18 cellular contexts compared by ENCODE assay signal in the genomic region with DNA sequence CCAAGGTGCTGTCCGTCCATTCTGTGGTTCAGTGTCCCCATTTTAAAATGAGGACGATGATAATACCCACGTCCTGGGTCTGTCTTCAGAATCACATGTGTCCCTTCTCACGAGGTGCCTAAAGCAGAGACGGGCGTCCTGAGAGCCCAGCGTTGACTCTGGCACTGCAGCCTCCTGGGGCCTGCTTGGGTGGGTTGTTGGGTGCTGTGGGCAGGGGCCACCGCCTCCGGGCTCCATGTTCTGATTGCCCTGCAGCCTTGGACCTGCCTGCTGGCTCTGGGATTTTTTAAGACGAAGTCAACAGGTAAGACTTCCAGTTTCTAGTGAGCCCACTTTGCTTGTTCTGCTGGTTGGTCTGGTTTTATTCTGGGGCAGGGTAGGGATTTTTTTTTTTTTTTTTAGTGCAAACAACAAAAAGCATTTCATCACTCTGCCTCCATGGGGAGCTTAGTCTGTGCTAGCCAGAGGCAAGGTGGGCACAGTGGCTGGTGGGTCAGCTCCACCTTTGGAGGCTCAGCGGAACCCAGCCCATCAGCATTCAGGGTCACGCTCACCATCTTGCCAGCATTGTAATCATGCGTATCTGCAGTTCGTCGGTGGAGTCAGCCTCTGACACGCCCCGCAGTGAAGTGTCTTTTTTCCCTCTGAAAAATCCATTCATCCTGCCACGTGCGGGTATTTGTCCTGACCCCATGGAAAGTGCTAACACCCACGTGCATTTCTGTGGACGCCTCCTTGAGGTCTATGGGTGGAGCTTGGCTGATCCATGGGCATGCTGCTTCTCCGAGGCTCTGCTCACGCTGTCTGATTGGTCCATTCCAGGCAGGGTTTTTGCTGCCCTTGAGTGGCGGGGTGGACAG. TPM values are rescaled to one million over a fixed set of nuclear protein-coding genes. Genes with fewer than 3 reads are reported as not detected.
DNase-seq lines count a peak whose midpoint lies in the region; ATAC-seq, FAIRE-seq and TF ChIP-seq lines count a peak whose summit lies in the region.
"Had no signal": no experiment of that assay in that cellular context is flagged by ENCODE, and none has a peak within 500 bp of the region (broad histone marks: within the 10 kb centered on the region; RNA-seq: fewer than 3 reads in every experiment).

No MANE protein-coding gene starts in this region.

- peak; percentile 6 for DNase-seq in natural killer cell treated with Interleukin-12 subunit alpha and Interleukin-12 subunit beta and Interleukin-15 and Interleukin-18, amount 100 ng/mL, for 72 hours (ENCODE audit: low spot score)
- DNase-seq in natural killer cell (no peak), bronchial epithelial cell (ENCODE audit: low read depth) (peak; percentile 7), mucosa of gallbladder (ENCODE audit: low spot score) (peak; percentile 40), NCI-H187 treated with DMSO at 0.1 percent for 48 hours (lab: John Stamatoyannopoulos, UW) (no peak)
- DNase-seq: CD4-positive, CD25-positive, alpha-beta regulatory T cell; DMS79 treated with DMSO at 0.1 percent for 48 hours; GDM1; KG1; NCI-H1105; NCI-H1694 treated with DMSO at 0.1 percent for 48 hours had no signal

- no peak overlapping the region for H3K4me3 ChIP-seq in bronchial epithelial cell (ENCODE audit: low read depth, low read length)

- H3K9me3 Mint-ChIP-seq in natural killer cell treated with Interleukin-12 subunit alpha and Interleukin-12 subunit beta and Interleukin-15 and Interleukin-18, amount 100 ng/mL, for 72 hours, result no peaks in the 10 kb centered on the region
- H3K9me3 Mint-ChIP-seq in natural killer cell, result no peaks in the 10 kb centered on the region
- H3K9me3 Mint-ChIP-seq: CD4-positive, CD25-positive, alpha-beta regulatory T cell had no signal

- no peak for TF ChIP-seq CTCF in natural killer cell (IDR thresholded peaks at IDR 0.05)
- TF ChIP-seq CTCF in bronchial epithelial cell (IDR thresholded peaks at IDR 0.05; ENCODE audit: insufficient read depth, low read length, severe bottlenecking), result no peak

- H3K27ac Mint-ChIP-seq in natural killer cell treated with Interleukin-12 subunit alpha and Interleukin-12 subunit beta and Interleukin-15 and Interleukin-18, amount 100 ng/mL, for 72 hours, result no peak overlapping the region
- H3K27ac Mint-ChIP-seq in natural killer cell, result no peak overlapping the region
- H3K27ac Mint-ChIP-seq: CD4-positive, CD25-positive, alpha-beta regulatory T cell had no signal

- H3K4me1 Mint-ChIP-seq in natural killer cell treated with Interleukin-12 subunit alpha and Interleukin-12 subunit beta and Interleukin-15 and Interleukin-18, amount 100 ng/mL, for 72 hours (ENCODE audit: low read depth in 2 of 2), result peaks cover 4 to 7% of the 10 kb centered on the region in 2 donors
- peaks cover 0 to 11% of the 10 kb centered on the region in 2 donors for H3K4me1 Mint-ChIP-seq in natural killer cell

- FAIRE-seq in bronchial epithelial cell (lab: Jason Lieb, UNC), result peak; percentile 82
- FAIRE-seq: D721Med, GM12892 had no signal

- H3K27me3 ChIP-seq in bronchial epithelial cell (ENCODE audit: control insufficient read depth, insufficient read depth, low read length), result no peaks in the 10 kb centered on the region

- TF ChIP-seq POLR2A in GM18505 (IDR thresholded peaks at IDR 0.05; ENCODE audit: borderline replicate concordance, extremely low read depth, insufficient read depth, insufficient read length), result no peak

- H3K4me3 Mint-ChIP-seq in natural killer cell treated with Interleukin-12 subunit alpha and Interleukin-12 subunit beta and Interleukin-15 and Interleukin-18, amount 100 ng/mL, for 72 hours, result no peak overlapping the region
- H3K4me3 Mint-ChIP-seq in natural killer cell, result no peak overlapping the region
- H3K4me3 Mint-ChIP-seq: CD4-positive, CD25-positive, alpha-beta regulatory T cell had no signal

- peaks cover 47% of the 10 kb centered on the region for H3K36me3 ChIP-seq in bronchial epithelial cell (ENCODE audit: control insufficient read depth, insufficient read depth, low read length)

- no peak for ATAC-seq in natural killer cell treated with Interleukin-12 subunit alpha and Interleukin-12 subunit beta and Interleukin-15 and Interleukin-18, amount 100 ng/mL, for 72 hours
- ATAC-seq in natural killer cell (no peak), GM19351 (IDR thresholded peaks at IDR 0.05; ENCODE audit: unreplicated experiment) (no peak), GM18505 (IDR thresholded peaks at IDR 0.05; ENCODE audit: unreplicated experiment) (no peak)
- ATAC-seq: HCT116 had no signal

- H3K27me3 Mint-ChIP-seq in natural killer cell treated with Interleukin-12 subunit alpha and Interleukin-12 subunit beta and Interleukin-15 and Interleukin-18, amount 100 ng/mL, for 72 hours, result no peaks in the 10 kb centered on the region
- H3K27me3 Mint-ChIP-seq in natural killer cell (ENCODE audit: low read depth in 2 of 2), result no peaks in the 10 kb centered on the region
- H3K27me3 Mint-ChIP-seq: CD4-positive, CD25-positive, alpha-beta regulatory T cell had no signal

- intact Hi-C loops in natural killer cell (cut with micrococcal nuclease), result no loop called here

- peaks cover 24% of the 10 kb centered on the region for H3K36me3 Mint-ChIP-seq in natural killer cell treated with Interleukin-12 subunit alpha and Interleukin-12 subunit beta and Interleukin-15 and Interleukin-18, amount 100 ng/mL, for 72 hours
- H3K36me3 Mint-ChIP-seq in natural killer cell, result peaks cover 18% of the 10 kb centered on the region

RNA-seq across cellular contexts. Expression of a gene that starts 28.3 kb away (rescaled TPM):
- total RNA-seq in natural killer cell treated with Interleukin-12 subunit alpha and Interleukin-12 subunit beta and Interleukin-15 and Interleukin-18, amount 100 ng/mL, for 72 hours, result 100 to 1,000 TPM; 117 to 129 TPM
- total RNA-seq in natural killer cell (100 to 1,000 TPM; 134 to 156 (median 150) TPM), bronchial epithelial cell (69.8 and 91.3 TPM in 2 replicates), mucosa of gallbladder (121 TPM)

RNA-seq across cellular contexts. Expression of a gene that starts 33.1 kb away (rescaled TPM):
- total RNA-seq in natural killer cell treated with Interleukin-12 subunit alpha and Interleukin-12 subunit beta and Interleukin-15 and Interleukin-18, amount 100 ng/mL, for 72 hours, result 100 to 1,000 TPM in 1 of 2 donors, 10 to 100 TPM in 1; 75.8 to 104 TPM
- total RNA-seq in natural killer cell (10 to 100 TPM; 12.5 to 18.1 (median 15.9) TPM), bronchial epithelial cell (29.4 and 60.3 TPM in 2 replicates), mucosa of gallbladder (161 TPM)

RNA-seq across cellular contexts. Expression of a gene that starts 45.7 kb away (rescaled TPM):
- under 1 TPM in 1 of 2 donors, not detected in 1; 0.26 TPM for total RNA-seq in natural killer cell treated with Interleukin-12 subunit alpha and Interleukin-12 subunit beta and Interleukin-15 and Interleukin-18, amount 100 ng/mL, for 72 hours
- total RNA-seq in natural killer cell, result under 1 TPM in 2 of 3 donors, not detected in 1; 0.19 to 0.25 TPM
- total RNA-seq in bronchial epithelial cell, result 0.13 TPM in 1 of 2 replicates, not detected in the other
- not detected for total RNA-seq in mucosa of gallbladder
- total RNA-seq: A673; CD4-positive, CD25-positive, alpha-beta regulatory T cell; MCF 10A had no signal

RNA-seq across cellular contexts. Expression of a gene that starts 56.5 kb away (rescaled TPM):
- total RNA-seq in natural killer cell treated with Interleukin-12 subunit alpha and Interleukin-12 subunit beta and Interleukin-15 and Interleukin-18, amount 100 ng/mL, for 72 hours, result not detected
- total RNA-seq in natural killer cell, result not detected
- not detected in 2 replicates for total RNA-seq in bronchial epithelial cell
- total RNA-seq in mucosa of gallbladder, result not detected
- total RNA-seq: A673, MCF 10A had no signal

Comparison
In these comparisons a context has a peak if more than half of its experiments do, and no peak if none do; other contexts are left out.
1. DNase-seq: peak in natural killer cell treated with Interleukin-12 subunit alpha and Interleukin-12 subunit beta and Interleukin-15 and Interleukin-18, amount 100 ng/mL, for 72 hours (single experiment), bronchial epithelial cell (single experiment) and mucosa of gallbladder (single experiment); none in natural killer cell (single experiment) and NCI-H187 treated with DMSO at 0.1 percent for 48 hours (single experiment).